In genomic region chr1:45730780-45731319, GRCh38 we compare ENCODE assay signal across 15 cellular contexts.
"Had no signal": no experiment of that assay in that cellular context is flagged by ENCODE, and none has a peak within 500 bp of the region (broad histone marks: within the 10 kb centered on the region; RNA-seq: fewer than 3 reads in every experiment).

No MANE protein-coding gene starts in this region.

- DNase-seq: activated CD4-positive, alpha-beta T cell treated with anti-CD3 and anti-CD28 coated beads, Interleukin-2, amount 50 U/mL, for 4 hours; activated CD4-positive, CD25-positive, alpha-beta regulatory T cell treated with anti-CD3 and anti-CD28 coated beads, Interleukin-2, amount 50 U/mL, for 72 hours; activated CD8-positive, alpha-beta memory T cell treated with anti-CD3 and anti-CD28 coated beads, Interleukin-2, amount 10 ng/mL, durations not matched to agents 7 days and 5 days; activated gamma-delta T cell; activated T-cell treated with anti-CD3 and anti-CD28 coated beads, Interleukin-2, amount 50 U/mL, for 4 hours; aorta; dorsolateral prefrontal cortex; esophagus squamous epithelium; foreskin melanocyte; ovary; retina; SW 1271; tibial artery had no signal

- H3K27me3 ChIP-seq: dorsolateral prefrontal cortex, esophagus squamous epithelium, neural progenitor cell, ovary, tibial artery had no signal

- H3K9me3 ChIP-seq: esophagus squamous epithelium, ovary, tibial artery had no signal

- H3K9me3 Mint-ChIP-seq: activated T-cell treated with anti-CD3 and anti-CD28 coated beads, Interleukin-2, amount 50 U/mL, for 4 hours; neural progenitor cell had no signal

- H3K36me3 Mint-ChIP-seq: neural progenitor cell had no signal

- ATAC-seq: activated CD8-positive, alpha-beta memory T cell treated with anti-CD3 and anti-CD28 coated beads, Interleukin-2, amount 10 ng/mL, durations not matched to agents 7 days and 5 days; activated T-cell treated with anti-CD3 and anti-CD28 coated beads, Interleukin-2, amount 50 U/mL, for 4 hours had no signal

- H3K4me3 ChIP-seq: dorsolateral prefrontal cortex, esophagus squamous epithelium, neural progenitor cell, ovary, tibial artery had no signal

- H3K4me3 Mint-ChIP-seq: activated CD8-positive, alpha-beta memory T cell treated with anti-CD3 and anti-CD28 coated beads, Interleukin-2, amount 10 ng/mL, durations not matched to agents 7 days and 5 days; activated T-cell treated with anti-CD3 and anti-CD28 coated beads, Interleukin-2, amount 50 U/mL, for 4 hours; neural progenitor cell had no signal

- H3K27ac ChIP-seq: dorsolateral prefrontal cortex, neural progenitor cell, ovary, tibial artery had no signal

- H3K27ac Mint-ChIP-seq: activated CD8-positive, alpha-beta memory T cell treated with anti-CD3 and anti-CD28 coated beads, Interleukin-2, amount 10 ng/mL, durations not matched to agents 7 days and 5 days; neural progenitor cell had no signal

- H3K4me1 Mint-ChIP-seq: neural progenitor cell had no signal

- H3K4me1 ChIP-seq: neural progenitor cell had no signal

- H3K27me3 Mint-ChIP-seq: activated CD8-positive, alpha-beta memory T cell treated with anti-CD3 and anti-CD28 coated beads, Interleukin-2, amount 10 ng/mL, durations not matched to agents 7 days and 5 days had no signal

- FAIRE-seq: islet of Langerhans had no signal

- H3K36me3 ChIP-seq: neural progenitor cell, ovary had no signal
